Comparison of ENCODE assay signal across 8 cellular contexts in the genomic region with DNA sequence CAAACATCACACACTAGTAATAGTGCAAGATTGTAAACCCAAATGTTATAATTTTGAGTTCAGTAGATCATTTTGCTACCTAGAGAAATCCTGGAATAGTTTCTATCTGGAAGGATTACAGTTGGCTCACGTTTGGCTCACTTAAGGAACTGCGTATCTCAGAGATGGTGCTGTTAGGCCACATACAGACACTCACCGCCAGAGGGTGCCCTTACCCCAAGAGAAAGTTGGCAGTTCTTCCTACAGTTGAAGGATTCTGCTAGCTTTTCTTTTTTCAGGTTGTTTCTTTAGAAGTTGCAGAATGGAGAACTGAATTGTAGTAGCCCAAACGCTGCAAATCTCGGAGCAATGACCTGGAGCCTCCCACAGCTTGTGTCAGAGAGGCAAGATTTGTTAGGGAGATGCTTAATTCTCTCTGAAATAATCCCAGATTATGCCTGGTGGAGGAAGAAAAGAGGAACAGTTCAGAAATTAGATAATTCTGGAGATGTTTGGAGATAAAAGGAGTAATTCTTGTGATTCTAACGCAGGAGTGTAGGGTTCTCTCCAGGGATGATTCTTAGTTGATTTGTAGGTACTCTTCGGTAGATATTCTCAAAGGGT.
DNase-seq lines count a peak whose midpoint lies in the region; ATAC-seq and TF ChIP-seq lines count a peak whose summit lies in the region.

No MANE protein-coding gene starts in this region.

- POLR2A ChIA-PET in CD8-positive, alpha-beta memory T cell (lab: Charles Lee) = no interaction called here
- POLR2A ChIA-PET in activated CD4-positive, alpha-beta memory T cell treated with anti-CD3 and anti-CD28 coated beads for 36 hours (lab: Charles Lee) = no interaction called here

- peak; percentile 96 for ATAC-seq in GM19438 (IDR thresholded peaks at IDR 0.05; ENCODE audit: low read depth, unreplicated experiment)
- peak; percentile 97 for ATAC-seq in HG03520 (IDR thresholded peaks at IDR 0.05; ENCODE audit: unreplicated experiment)

- CTCF ChIA-PET in CD8-positive, alpha-beta memory T cell (lab: Charles Lee) = no interaction called here
- CTCF ChIA-PET in activated CD4-positive, alpha-beta memory T cell treated with anti-CD3 and anti-CD28 coated beads for 36 hours (lab: Charles Lee) = interaction anchor here (0.6 to 2.7 kb wide), 6 partner anchors 9 to 506 kb away, joined by 3 to 12 read pairs (median 3); no protein-coding TSS in a partner anchor

- intact Hi-C loops in activated CD4-positive, alpha-beta memory T cell treated with anti-CD3 and anti-CD28 coated beads for 36 hours (cut with micrococcal nuclease) = no loop called here

- no peak overlapping the region for H3K27ac ChIP-seq in CD8-positive, alpha-beta memory T cell (ENCODE audit: low read depth, low read length)

- no peak overlapping the region for H3K4me3 ChIP-seq in CD8-positive, alpha-beta memory T cell (ENCODE audit: low read length)

- H3K4me1 ChIP-seq in CD8-positive, alpha-beta memory T cell (ENCODE audit: insufficient read depth, low read length) = no peaks in the 10 kb centered on the region

- H3K27me3 ChIP-seq in CD8-positive, alpha-beta memory T cell (ENCODE audit: insufficient read depth, low read length, poor library complexity, severe bottlenecking) = no peaks in the 10 kb centered on the region

- H3K9me3 ChIP-seq in CD8-positive, alpha-beta memory T cell (ENCODE audit: low read length) = no peaks in the 10 kb centered on the region

- no peaks in the 10 kb centered on the region for H3K4me1 Mint-ChIP-seq in CD8-positive, alpha-beta memory T cell
- no peaks in the 10 kb centered on the region for H3K4me1 Mint-ChIP-seq in activated CD4-positive, alpha-beta memory T cell treated with anti-CD3 and anti-CD28 coated beads for 36 hours (ENCODE audit: low read depth)
- H3K4me1 Mint-ChIP-seq in endothelial cell (ENCODE audit: unreplicated experiment) = no peaks in the 10 kb centered on the region

- H3K9me3 Mint-ChIP-seq in CD8-positive, alpha-beta memory T cell = no peaks in the 10 kb centered on the region
- no peaks in the 10 kb centered on the region for H3K9me3 Mint-ChIP-seq in activated CD4-positive, alpha-beta memory T cell treated with anti-CD3 and anti-CD28 coated beads for 36 hours
- H3K9me3 Mint-ChIP-seq in endothelial cell (ENCODE audit: unreplicated experiment) = no peaks in the 10 kb centered on the region

- H3K36me3 Mint-ChIP-seq in CD8-positive, alpha-beta memory T cell = no peaks in the 10 kb centered on the region
- no peaks in the 10 kb centered on the region for H3K36me3 Mint-ChIP-seq in activated CD4-positive, alpha-beta memory T cell treated with anti-CD3 and anti-CD28 coated beads for 36 hours
- no peaks in the 10 kb centered on the region for H3K36me3 Mint-ChIP-seq in endothelial cell (ENCODE audit: low read depth, unreplicated experiment)

- no peaks in the 10 kb centered on the region for H3K36me3 ChIP-seq in CD8-positive, alpha-beta memory T cell (ENCODE audit: insufficient read depth, low read length)

- H3K27ac Mint-ChIP-seq in CD8-positive, alpha-beta memory T cell = no peak overlapping the region
- no peak overlapping the region for H3K27ac Mint-ChIP-seq in activated CD4-positive, alpha-beta memory T cell treated with anti-CD3 and anti-CD28 coated beads for 36 hours
- H3K27ac Mint-ChIP-seq in endothelial cell (ENCODE audit: unreplicated experiment) = no peak overlapping the region

- TF ChIP-seq CTCF in endothelial cell (IDR thresholded peaks at IDR 0.05; ENCODE audit: unreplicated experiment) = peak; percentile 89

- DNase-seq in CD8-positive, alpha-beta memory T cell = peak in 4 of 5 donors; percentile 10 to 58 (median 18)
- DNase-seq in NCI-H748 (lab: John Stamatoyannopoulos, UW; ENCODE audit: unreplicated experiment) (peak; percentile 39), endothelial cell (ENCODE audit: low spot score) (peak; percentile 90), midbrain (lab: John Stamatoyannopoulos, UW) (peak; percentile 73)
- DNase-seq in activated CD4-positive, alpha-beta memory T cell treated with anti-CD3 and anti-CD28 coated beads for 36 hours = peak; percentile 77
- peak; percentile 8 to 29 for DNase-seq in stimulated activated CD8-positive, alpha-beta memory T cell treated with anti-CD3 and anti-CD28 coated beads, Interleukin-7, amount 100 ng/mL, for 48 hours (ENCODE audit: extremely low read depth in 1 of 2, low read depth in 1 of 2)

- peaks cover 5 to 18% of the 10 kb centered on the region in 2 donors for H3K27me3 Mint-ChIP-seq in CD8-positive, alpha-beta memory T cell
- peaks cover 1% of the 10 kb centered on the region for H3K27me3 Mint-ChIP-seq in activated CD4-positive, alpha-beta memory T cell treated with anti-CD3 and anti-CD28 coated beads for 36 hours
- no peaks in the 10 kb centered on the region for H3K27me3 Mint-ChIP-seq in endothelial cell (ENCODE audit: unreplicated experiment)

- no peak overlapping the region for H3K4me3 Mint-ChIP-seq in CD8-positive, alpha-beta memory T cell
- no peak overlapping the region for H3K4me3 Mint-ChIP-seq in activated CD4-positive, alpha-beta memory T cell treated with anti-CD3 and anti-CD28 coated beads for 36 hours
- H3K4me3 Mint-ChIP-seq in endothelial cell (ENCODE audit: unreplicated experiment) = no peak overlapping the region

Comparison
In these comparisons a context has a peak if more than half of its experiments do, and no peak if none do; other contexts are left out.
1. DNase-seq: peak in every context shown above with its lines; median percentile 90 in endothelial cell; 77 in activated CD4-positive, alpha-beta memory T cell treated with anti-CD3 and anti-CD28 coated beads for 36 hours; 73 in midbrain; 39 in NCI-H748; 18 in stimulated activated CD8-positive, alpha-beta memory T cell treated with anti-CD3 and anti-CD28 coated beads, Interleukin-7, amount 100 ng/mL, for 48 hours; 18 in CD8-positive, alpha-beta memory T cell.